Comparison of ENCODE assay signal across 1 cellular context in the genomic region with DNA sequence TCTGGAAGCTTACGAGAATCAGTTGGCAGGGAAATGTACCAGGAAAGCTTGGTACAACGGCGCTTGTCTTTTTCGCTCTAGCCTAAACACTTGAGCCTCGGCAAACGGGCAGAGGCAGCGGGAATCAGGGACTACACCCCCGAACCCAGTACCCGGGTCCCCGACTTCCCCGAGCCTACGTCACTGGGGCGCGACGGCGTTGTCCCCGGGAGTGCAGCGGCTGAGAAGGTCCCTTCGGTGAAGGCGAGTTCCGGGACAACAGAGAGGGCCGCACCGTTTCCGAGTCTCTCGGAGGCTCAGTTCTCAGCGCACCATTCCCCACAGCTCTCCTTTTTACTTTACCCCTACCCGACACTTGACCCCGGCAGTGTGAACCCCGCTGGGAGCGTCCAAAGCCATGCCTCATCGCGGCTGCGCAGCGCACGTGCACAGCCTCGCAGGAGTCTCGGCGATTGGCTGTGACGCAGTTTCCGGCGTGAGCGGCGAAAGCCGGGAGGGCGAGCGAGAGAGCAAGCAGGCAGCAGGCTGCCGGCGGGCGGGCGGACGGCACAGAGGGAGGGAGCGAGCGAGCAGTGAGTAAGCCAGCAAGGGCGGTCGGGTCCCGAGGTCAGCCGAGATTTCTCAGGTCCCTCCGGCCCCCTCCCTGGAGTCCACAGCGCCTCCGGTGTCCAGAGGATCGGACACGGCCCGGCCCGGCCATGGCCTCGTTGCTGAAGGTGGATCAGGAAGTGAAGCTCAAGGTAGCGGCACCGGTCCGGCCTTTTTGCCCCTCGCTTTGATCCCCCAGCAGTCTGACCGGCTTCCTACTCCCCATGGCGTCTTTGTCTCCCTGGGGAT.
TF ChIP-seq lines count a peak whose summit lies in the region.

A gene with protein sequence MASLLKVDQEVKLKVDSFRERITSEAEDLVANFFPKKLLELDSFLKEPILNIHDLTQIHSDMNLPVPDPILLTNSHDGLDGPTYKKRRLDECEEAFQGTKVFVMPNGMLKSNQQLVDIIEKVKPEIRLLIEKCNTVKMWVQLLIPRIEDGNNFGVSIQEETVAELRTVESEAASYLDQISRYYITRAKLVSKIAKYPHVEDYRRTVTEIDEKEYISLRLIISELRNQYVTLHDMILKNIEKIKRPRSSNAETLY (plus strand): TSS at position 464 of the 837 bp plus-strand sequence. CDS start 235 bp downstream, at position 699.

TF ChIP-seq in HepG2, 621 proteins besides CTCF, POLR2A, EP300 and RAD21 (continued from another document and continues in another):
- TF ChIP-seq, protein P1, sequence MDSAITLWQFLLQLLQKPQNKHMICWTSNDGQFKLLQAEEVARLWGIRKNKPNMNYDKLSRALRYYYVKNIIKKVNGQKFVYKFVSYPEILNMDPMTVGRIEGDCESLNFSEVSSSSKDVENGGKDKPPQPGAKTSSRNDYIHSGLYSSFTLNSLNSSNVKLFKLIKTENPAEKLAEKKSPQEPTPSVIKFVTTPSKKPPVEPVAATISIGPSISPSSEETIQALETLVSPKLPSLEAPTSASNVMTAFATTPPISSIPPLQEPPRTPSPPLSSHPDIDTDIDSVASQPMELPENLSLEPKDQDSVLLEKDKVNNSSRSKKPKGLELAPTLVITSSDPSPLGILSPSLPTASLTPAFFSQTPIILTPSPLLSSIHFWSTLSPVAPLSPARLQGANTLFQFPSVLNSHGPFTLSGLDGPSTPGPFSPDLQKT (CRISPR knock-in tag; IDR thresholded peaks at IDR 0.05; ENCODE audit: borderline replicate concordance): no peak
- no peak for TF ChIP-seq ATM (IDR thresholded peaks at IDR 0.05; ENCODE audit: borderline replicate concordance)
- TF ChIP-seq, protein P2, sequence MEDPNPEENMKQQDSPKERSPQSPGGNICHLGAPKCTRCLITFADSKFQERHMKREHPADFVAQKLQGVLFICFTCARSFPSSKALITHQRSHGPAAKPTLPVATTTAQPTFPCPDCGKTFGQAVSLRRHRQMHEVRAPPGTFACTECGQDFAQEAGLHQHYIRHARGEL (CRISPR knock-in tag; IDR thresholded peaks at IDR 0.05): no peak
- TF ChIP-seq, protein P3, sequence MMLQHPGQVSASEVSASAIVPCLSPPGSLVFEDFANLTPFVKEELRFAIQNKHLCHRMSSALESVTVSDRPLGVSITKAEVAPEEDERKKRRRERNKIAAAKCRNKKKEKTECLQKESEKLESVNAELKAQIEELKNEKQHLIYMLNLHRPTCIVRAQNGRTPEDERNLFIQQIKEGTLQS (CRISPR knock-in tag; IDR thresholded peaks at IDR 0.05): 0 out of 2 replicates have a peak, but pooled peaks have one; percentile 11
- peak; percentile 90 for TF ChIP-seq ZFP90 (CRISPR knock-in tag; IDR thresholded peaks at IDR 0.05; ENCODE audit: borderline replicate concordance)
- TF ChIP-seq ZNF343 (CRISPR knock-in tag; IDR thresholded peaks at IDR 0.05): peak; percentile 87; the same call in 1 of the 2 replicates
- no peak for TF ChIP-seq NR2F6 (IDR thresholded peaks at IDR 0.05)
- peak; percentile 59; the same call in 1 of the 2 replicates for TF ChIP-seq NR2F6 (CRISPR knock-in tag; IDR thresholded peaks at IDR 0.05)
- peak; percentile 82 for TF ChIP-seq ZNF143 (CRISPR knock-in tag; IDR thresholded peaks at IDR 0.05)
- TF ChIP-seq ZFP41 (CRISPR knock-in tag; IDR thresholded peaks at IDR 0.05; ENCODE audit: borderline replicate concordance): no peak
- 0 out of 2 replicates have a peak, but pooled peaks have one; percentile 40 for TF ChIP-seq ZNF362 (CRISPR knock-in tag; IDR thresholded peaks at IDR 0.05; ENCODE audit: borderline replicate concordance)
- peak; percentile 52 for TF ChIP-seq SKI (IDR thresholded peaks at IDR 0.05; ENCODE audit: partially characterized antibody)
- no peak; the same call in 1 of the 2 replicates for TF ChIP-seq ZNF558 (CRISPR knock-in tag; IDR thresholded peaks at IDR 0.05; ENCODE audit: borderline replicate concordance)
- TF ChIP-seq ZBTB42 (CRISPR knock-in tag; IDR thresholded peaks at IDR 0.05): peak; percentile 40; the same call in 1 of the 2 replicates
- peak; percentile 99 for TF ChIP-seq ASH2L (IDR thresholded peaks at IDR 0.05; ENCODE audit: insufficient read length, low read depth, low read length)
- peak; percentile 96 for TF ChIP-seq SALL1 (CRISPR knock-in tag; IDR thresholded peaks at IDR 0.05)
- TF ChIP-seq ZNF232 (CRISPR knock-in tag; IDR thresholded peaks at IDR 0.05; ENCODE audit: borderline replicate concordance): peak; percentile 12; the same call in 1 of the 2 replicates
- TF ChIP-seq TFDP2 (CRISPR knock-in tag; IDR thresholded peaks at IDR 0.05): peak; percentile 73
- TF ChIP-seq SP2 (CRISPR knock-in tag; IDR thresholded peaks at IDR 0.05): peak; percentile 65; the same call in 1 of the 2 replicates
- no peak for TF ChIP-seq HDAC6 (IDR thresholded peaks at IDR 0.05; ENCODE audit: low read depth, low read length)
- TF ChIP-seq ZNF766 (CRISPR knock-in tag; IDR thresholded peaks at IDR 0.05; ENCODE audit: borderline replicate concordance): peak; percentile 90; the same call in 1 of the 2 replicates
- TF ChIP-seq IRF2 (CRISPR knock-in tag; IDR thresholded peaks at IDR 0.05): peak; percentile 94
- TF ChIP-seq, protein P4, sequence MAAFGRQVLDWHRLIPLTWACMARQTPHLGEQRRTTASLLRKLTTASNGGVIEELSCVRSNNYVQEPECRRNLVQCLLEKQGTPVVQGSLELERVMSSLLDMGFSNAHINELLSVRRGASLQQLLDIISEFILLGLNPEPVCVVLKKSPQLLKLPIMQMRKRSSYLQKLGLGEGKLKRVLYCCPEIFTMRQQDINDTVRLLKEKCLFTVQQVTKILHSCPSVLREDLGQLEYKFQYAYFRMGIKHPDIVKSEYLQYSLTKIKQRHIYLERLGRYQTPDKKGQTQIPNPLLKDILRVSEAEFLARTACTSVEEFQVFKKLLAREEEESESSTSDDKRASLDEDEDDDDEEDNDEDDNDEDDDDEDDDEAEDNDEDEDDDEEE (CRISPR knock-in tag; IDR thresholded peaks at IDR 0.05): peak; percentile 69; the same call in 1 of the 2 replicates
- peak; percentile 99 for TF ChIP-seq ZNF510 (CRISPR knock-in tag; IDR thresholded peaks at IDR 0.05; ENCODE audit: low read depth)
- TF ChIP-seq RARG (CRISPR knock-in tag; IDR thresholded peaks at IDR 0.05; ENCODE audit: low read depth): 0 out of 2 replicates have a peak, but pooled peaks have one; percentile 60
- TF ChIP-seq PRDM10 (CRISPR knock-in tag; IDR thresholded peaks at IDR 0.05; ENCODE audit: low read depth): peak; percentile 85
- peak; percentile 77 for TF ChIP-seq ZNF777 (CRISPR knock-in tag; IDR thresholded peaks at IDR 0.05)
- TF ChIP-seq, protein P5, sequence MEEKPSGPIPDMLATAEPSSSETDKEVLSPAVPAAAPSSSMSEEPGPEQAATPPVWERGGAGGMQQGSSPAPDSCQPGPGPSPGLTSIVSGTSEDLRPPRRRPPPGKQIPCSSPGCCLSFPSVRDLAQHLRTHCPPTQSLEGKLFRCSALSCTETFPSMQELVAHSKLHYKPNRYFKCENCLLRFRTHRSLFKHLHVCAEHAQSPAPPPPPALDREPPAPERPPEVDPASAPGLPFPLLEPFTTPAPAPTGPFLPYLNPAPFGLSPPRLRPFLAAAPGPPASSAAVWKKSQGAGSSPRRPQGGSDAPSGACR (CRISPR knock-in tag; IDR thresholded peaks at IDR 0.05): peak; percentile 23; the same call in 1 of the 2 replicates
- TF ChIP-seq CREM (IDR thresholded peaks at IDR 0.05): peak; percentile 100
- peak; percentile 89 for TF ChIP-seq CREM (CRISPR knock-in tag; IDR thresholded peaks at IDR 0.05)
- TF ChIP-seq NFYC (CRISPR knock-in tag; IDR thresholded peaks at IDR 0.05): peak; percentile 74
- peak; percentile 67; the same call in 1 of the 2 replicates for TF ChIP-seq ZNF841 (CRISPR knock-in tag; IDR thresholded peaks at IDR 0.05; ENCODE audit: borderline replicate concordance)
- TF ChIP-seq ZNF225 (CRISPR knock-in tag; IDR thresholded peaks at IDR 0.05): peak; percentile 59; the same call in 1 of the 2 replicates
- TF ChIP-seq ZNF607 (CRISPR knock-in tag; IDR thresholded peaks at IDR 0.05; ENCODE audit: borderline replicate concordance): peak; percentile 94
- TF ChIP-seq ZFP36 (IDR thresholded peaks at IDR 0.05; ENCODE audit: borderline replicate concordance, low read depth, low read length, partially characterized antibody): no peak
- TF ChIP-seq ZNF790 (CRISPR knock-in tag; IDR thresholded peaks at IDR 0.05; ENCODE audit: borderline replicate concordance): peak; percentile 92; the same call in 1 of the 2 replicates
- TF ChIP-seq ZNF547 (CRISPR knock-in tag; IDR thresholded peaks at IDR 0.05): peak; percentile 88
- peak; percentile 99 for TF ChIP-seq POLR2G (IDR thresholded peaks at IDR 0.05; ENCODE audit: low read depth, low read length)
- TF ChIP-seq, protein P6, sequence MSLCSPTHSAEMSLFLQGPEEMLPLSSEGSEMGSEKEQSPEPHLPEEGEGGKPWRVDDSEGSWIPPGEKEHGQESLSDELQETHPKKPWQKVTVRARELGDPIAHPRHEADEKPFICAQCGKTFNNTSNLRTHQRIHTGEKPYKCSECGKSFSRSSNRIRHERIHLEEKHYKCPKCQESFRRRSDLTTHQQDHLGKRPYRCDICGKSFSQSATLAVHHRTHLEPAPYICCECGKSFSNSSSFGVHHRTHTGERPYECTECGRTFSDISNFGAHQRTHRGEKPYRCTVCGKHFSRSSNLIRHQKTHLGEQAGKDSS (CRISPR knock-in tag; IDR thresholded peaks at IDR 0.05; ENCODE audit: borderline replicate concordance, low read depth): peak; percentile 93; the same call in 1 of the 2 replicates
- peak; percentile 89 for TF ChIP-seq MEF2D (CRISPR knock-in tag; IDR thresholded peaks at IDR 0.05)
- TF ChIP-seq ZNF549 (CRISPR knock-in tag; IDR thresholded peaks at IDR 0.05): 0 out of 2 replicates have a peak, but pooled peaks have one; percentile 43
- peak; percentile 71; the same call in 1 of the 2 replicates for TF ChIP-seq ZNF737 (CRISPR knock-in tag; IDR thresholded peaks at IDR 0.05; ENCODE audit: borderline replicate concordance)
- TF ChIP-seq MAFF (IDR thresholded peaks at IDR 0.05; ENCODE audit: low read depth, low read length): peak; percentile 7; the same call in 1 of the 2 replicates
- TF ChIP-seq NFKBIZ (CRISPR knock-in tag; IDR thresholded peaks at IDR 0.05): peak; percentile 73
- TF ChIP-seq CAMTA2 (CRISPR knock-in tag; IDR thresholded peaks at IDR 0.05; ENCODE audit: borderline replicate concordance): peak; percentile 91; the same call in 1 of the 2 replicates
